ENCODE assay signal across 22 cellular contexts in the genomic region with DNA sequence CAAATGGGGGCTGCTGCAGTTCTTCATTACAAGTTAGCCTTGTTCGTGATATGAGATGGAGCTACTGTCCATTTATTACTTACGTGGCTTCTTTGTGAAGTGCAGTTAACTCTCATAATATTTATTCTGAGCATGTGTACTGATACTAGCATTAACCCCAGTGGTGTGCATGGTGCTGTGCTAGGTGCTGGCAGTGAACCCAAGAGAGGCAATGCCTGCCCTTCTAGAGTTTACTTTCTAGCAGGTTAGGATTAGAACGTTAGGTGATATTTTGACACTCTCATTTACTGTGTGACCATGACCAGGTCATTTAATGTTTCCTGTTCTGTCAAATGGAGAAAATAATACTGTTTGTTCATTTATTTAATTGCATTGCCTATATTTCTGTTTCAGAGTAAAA.
"Had no signal": no experiment of that assay in that cellular context is flagged by ENCODE, and none has a peak within 500 bp of the region (broad histone marks: within the 10 kb centered on the region; RNA-seq: fewer than 3 reads in every experiment).

No MANE protein-coding gene starts in this region.

- DNase-seq: stimulated activated CD4-positive, alpha-beta T cell treated with anti-CD3 and anti-CD28 coated beads, Interleukin-2, amount 100 ng/mL, for 48 hours; stimulated activated CD4-positive, alpha-beta T cell treated with anti-CD3 and anti-CD28 coated beads, Interleukin-4, amount 100 ng/mL, for 1 hour; stimulated activated CD4-positive, alpha-beta T cell treated with anti-CD3 and anti-CD28 coated beads, Interleukin-4, amount 100 ng/mL, for 24 hours; stimulated activated CD4-positive, alpha-beta T cell treated with anti-CD3 and anti-CD28 coated beads, Interleukin-4, amount 100 ng/mL, for 4 hours; stimulated activated CD8-positive, alpha-beta memory T cell treated with anti-CD3 and anti-CD28 coated beads, Interleukin-4, amount 100 ng/mL, for 48 hours; stimulated activated naive B cell treated with anti-CD40 and anti-IgM and Interleukin-4, amounts not matched to agents 10 μg/mL and 1 μg/mL and 100 μg/mL, for 72 hours; stimulated activated naive CD4-positive, alpha-beta T cell; stimulated activated naive CD4-positive, alpha-beta T cell treated with Interleukin-2 at 50 U/mL for 16 hours; stimulated activated naive CD8-positive, alpha-beta T cell treated with anti-CD3 and anti-CD28 coated beads, Interleukin-15, amount 100 ng/mL, for 72 hours; stimulated activated naive CD8-positive, alpha-beta T cell treated with anti-CD3 and anti-CD28 coated beads, Interleukin-15, Interleukin-2, amounts not matched to agents 100 U/mL and 50 U/mL, for 24 hours; stomach; substantia nigra; testis; thyroid gland; tibial artery; transverse colon; trophoblast cell; upper lobe of left lung; upper lobe of right lung; uterus had no signal

- ATAC-seq: stimulated activated effector memory CD8-positive, alpha-beta T cell treated with anti-CD3 and anti-CD28 coated beads, Interleukin-12 subunit alpha, Interleukin-12 subunit beta, amount 100 ng/mL, for 72 hours; stimulated activated memory B cell treated with anti-CD40 and anti-IgM and Interleukin-4, amounts not matched to agents 10 μg/mL and 1 μg/mL and 100 μg/mL, for 72 hours; stimulated activated naive B cell treated with anti-CD40 and anti-IgM and Interleukin-4, amounts not matched to agents 10 μg/mL and 1 μg/mL and 100 μg/mL, for 72 hours; stimulated activated naive CD8-positive, alpha-beta T cell treated with anti-CD3 and anti-CD28 coated beads, Interleukin-15, amount 100 ng/mL, for 72 hours; stimulated activated naive CD8-positive, alpha-beta T cell treated with anti-CD3 and anti-CD28 coated beads, Interleukin-15, Interleukin-2, amounts not matched to agents 100 U/mL and 50 U/mL, for 24 hours; upper lobe of right lung had no signal
